25 cellular contexts compared by ENCODE assay signal in genomic region chr1:229853751-229854150, GRCh38.
"Had no signal": no experiment of that assay in that cellular context is flagged by ENCODE, and none has a peak within 500 bp of the region (broad histone marks: within the 10 kb centered on the region; RNA-seq: fewer than 3 reads in every experiment).

No MANE protein-coding gene starts in this region.

- H3K9me3 ChIP-seq: esophagus squamous epithelium, heart right ventricle, left lung, mucosa of descending colon, ovary, psoas muscle, sigmoid colon, thoracic aorta, tibial nerve, upper lobe of left lung had no signal

- H3K4me3 ChIP-seq: esophagus squamous epithelium, heart right ventricle, left lung, mucosa of descending colon, ovary, psoas muscle, sigmoid colon, thoracic aorta, tibial nerve, upper lobe of left lung had no signal

- DNase-seq: cortex of kidney; effector memory CD8-positive, alpha-beta T cell; erythroblast; esophagus squamous epithelium; foreskin melanocyte; glutamatergic neuron; heart right ventricle; hippocampal formation; left cardiac atrium; left lung; mesenchymal stem cell; mucosa of descending colon; naive B cell; nephron progenitor cell; occipital lobe; ovary; posterior cingulate gyrus; psoas muscle; right cardiac atrium; sigmoid colon; stimulated activated CD4-positive, alpha-beta T cell treated with anti-CD3 and anti-CD28 coated beads, Interleukin-2, amount 100 ng/mL, for 24 hours; stimulated activated CD4-positive, alpha-beta T cell treated with anti-CD3 and anti-CD28 coated beads, Interleukin-4, amount 100 ng/mL, for 24 hours; upper lobe of left lung had no signal

- H3K27ac ChIP-seq: esophagus squamous epithelium, heart right ventricle, left lung, ovary, psoas muscle, sigmoid colon, thoracic aorta, tibial nerve, upper lobe of left lung had no signal

- H3K4me1 ChIP-seq: esophagus squamous epithelium, left lung, psoas muscle, sigmoid colon, upper lobe of left lung had no signal

- H3K27me3 ChIP-seq: heart right ventricle, left lung, ovary, sigmoid colon, tibial nerve, upper lobe of left lung had no signal

- H3K36me3 ChIP-seq: esophagus squamous epithelium, heart right ventricle, left lung, ovary, sigmoid colon, thoracic aorta, tibial nerve, upper lobe of left lung had no signal
